ENCODE assay signal across 1 cellular context in genomic region chr22:32202539-32203180, GRCh38.
TF ChIP-seq lines count a peak whose summit lies in the region.

No MANE protein-coding gene starts in this region.

TF ChIP-seq in K562, 482 proteins besides CTCF, POLR2A, EP300 and RAD21:
- no peak for TF ChIP-seq PRDM10 (IDR thresholded peaks at IDR 0.05; ENCODE audit: partially characterized antibody)
- TF ChIP-seq BMI1 (IDR thresholded peaks at IDR 0.05; ENCODE audit: low read length), result no peak
- no peak for TF ChIP-seq CBX1 (IDR thresholded peaks at IDR 0.05; ENCODE audit: low read depth)
